ENCODE assay signal across 10 cellular contexts in genomic region chr3:156290917-156291268, GRCh38.
DNase-seq lines count a peak whose midpoint lies in the region; ATAC-seq and TF ChIP-seq lines count a peak whose summit lies in the region.
"Had no signal": no experiment of that assay in that cellular context is flagged by ENCODE, and none has a peak within 500 bp of the region (broad histone marks: within the 10 kb centered on the region; RNA-seq: fewer than 3 reads in every experiment).

No MANE protein-coding gene starts in this region.

- H3K36me3 ChIP-seq in H7 (replicated peaks; ENCODE audit: control insufficient read depth, insufficient read depth, low read length) (no peaks in the 10 kb centered on the region), iPS-15b (ENCODE audit: control insufficient read depth, insufficient read depth, low read length) (no peaks in the 10 kb centered on the region), spleen (no peaks in the 10 kb centered on the region), OCI-LY7 (ENCODE audit: insufficient read depth, low read length) (no peaks in the 10 kb centered on the region)

- peak; percentile 46 for ATAC-seq in WTC11
- ATAC-seq in GM21786 (IDR thresholded peaks at IDR 0.05; ENCODE audit: unreplicated experiment): no peak
- ATAC-seq: HCT116 had no signal

- TF ChIP-seq POLR2A in spleen (IDR thresholded peaks at IDR 0.05): no peak

- intact Hi-C loops in spleen (cut with DNase I; ENCODE audit: low total_unique reads): no loop called here
- intact Hi-C loops in OCI-LY7 (cut with micrococcal nuclease; ENCODE audit: unreplicated experiment): no loop called here

- BruUV-seq in OCI-LY7 (replicated peaks; lab: Mats Ljungman, UMichigan): no TSS peak

- no peak overlapping the region for H3K4me2 ChIP-seq in OCI-LY7 (ENCODE audit: low read length)

- peaks cover 35% of the 10 kb centered on the region for H3K27me3 ChIP-seq in H7 (ENCODE audit: control insufficient read depth, insufficient read depth, low read length)
- H3K27me3 ChIP-seq in iPS-15b (ENCODE audit: control insufficient read depth, insufficient read depth, low read length): peaks cover 58% of the 10 kb centered on the region
- H3K27me3 ChIP-seq in spleen (replicated peaks in 1 of 7): peaks cover 5 to 71% (median 33%) of the 10 kb centered on the region in 7 donors

- POLR2A ChIA-PET in WTC11 (lab: Charles Lee) (no interaction called here), OCI-LY7 (lab: Charles Lee) (no interaction called here)

- H3K79me2 ChIP-seq in OCI-LY7 (ENCODE audit: insufficient read depth, low read depth, low read length): no peaks in the 10 kb centered on the region

- no peak overlapping the region for H3K9ac ChIP-seq in iPS-15b (ENCODE audit: low read depth, low read length)

- H3K27ac ChIP-seq in spleen: no peak overlapping the region
- H3K27ac ChIP-seq in OCI-LY7 (ENCODE audit: low read depth, low read length, poor library complexity, severe bottlenecking): no peak overlapping the region

- H3K27ac Mint-ChIP-seq in WTC11: no peak overlapping the region
- H3K27ac Mint-ChIP-seq: T-helper 1 cell treated with Interleukin-12 subunit alpha and Interleukin-12 subunit beta and Interleukin-4 antibody, amounts not matched to agents 30 μg/mL and 1 μg/mL, for 36 hours had no signal

- H4K20me1 ChIP-seq in OCI-LY7 (ENCODE audit: insufficient read depth, low read length): no peaks in the 10 kb centered on the region

- CTCF ChIA-PET in WTC11 (lab: Charles Lee): interaction anchor here (0.8 to 1.8 kb wide), 7 partner anchors 14 to 139 kb away, joined by 3 to 9 read pairs (median 4); no protein-coding TSS in a partner anchor
- CTCF ChIA-PET in OCI-LY7 (lab: Charles Lee; ENCODE audit: unreplicated experiment): no interaction called here

- no peaks in the 10 kb centered on the region for H3K36me3 Mint-ChIP-seq in WTC11

- peaks cover 14% of the 10 kb centered on the region for H3K4me1 Mint-ChIP-seq in WTC11

- peaks cover 57% of the 10 kb centered on the region for H3K27me3 Mint-ChIP-seq in WTC11 (ENCODE audit: low read depth)

- H3K4me1 ChIP-seq in iPS-15b (ENCODE audit: control insufficient read depth, insufficient read depth, low read length): no peaks in the 10 kb centered on the region
- peaks cover 0 to 17% (median 12%) of the 10 kb centered on the region in 6 donors for H3K4me1 ChIP-seq in spleen
- H3K4me1 ChIP-seq in OCI-LY7 (ENCODE audit: insufficient read depth, low read length, poor library complexity, severe bottlenecking): no peaks in the 10 kb centered on the region

- no peaks in the 10 kb centered on the region for H3K9me3 Mint-ChIP-seq in WTC11
- H3K9me3 Mint-ChIP-seq: T-helper 1 cell treated with Interleukin-12 subunit alpha and Interleukin-12 subunit beta and Interleukin-4 antibody, amounts not matched to agents 30 μg/mL and 1 μg/mL, for 36 hours had no signal

- TF ChIP-seq CTCF in WTC11 (IDR thresholded peaks at IDR 0.05): no peak
- TF ChIP-seq CTCF in spleen (IDR thresholded peaks at IDR 0.05 in 8 of 11, conservative IDR thresholded peaks at IDR 0.05 in 3 of 11): no peak
- TF ChIP-seq CTCF in OCI-LY7 (conservative IDR thresholded peaks at IDR 0.05; ENCODE audit: low read length): no peak

- 7 to 15% (median 10%) methylated on average over 10 to 11 of the region's 11 CpGs for WGBS in spleen, 5 donors

- H3K4me3 Mint-ChIP-seq in WTC11: peak overlapping the region; percentile 69
- H3K4me3 Mint-ChIP-seq: T-helper 1 cell treated with Interleukin-12 subunit alpha and Interleukin-12 subunit beta and Interleukin-4 antibody, amounts not matched to agents 30 μg/mL and 1 μg/mL, for 36 hours had no signal

- H3K9me3 ChIP-seq in iPS-15b (ENCODE audit: control insufficient read depth, insufficient read depth, low read length) (no peaks in the 10 kb centered on the region), spleen (no peaks in the 10 kb centered on the region), OCI-LY7 (ENCODE audit: low read length) (no peaks in the 10 kb centered on the region)

- H2AFZ ChIP-seq in OCI-LY7 (ENCODE audit: low read length): no peak overlapping the region

- no peak for DNase-seq in H7
- no peak for DNase-seq in WTC11 (ENCODE audit: low spot score)
- no peak for DNase-seq in spleen
- no peak for DNase-seq in NCI-H526 (lab: John Stamatoyannopoulos, UW)
- DNase-seq in OCI-LY7 (ENCODE audit: low spot score): no peak
- DNase-seq in GF-D8 (lab: John Stamatoyannopoulos, UW): no peak

- peak overlapping the region; percentile 23; the same call in 1 of the 2 replicates for H3K4me3 ChIP-seq in H7 (ENCODE audit: insufficient read depth, low read depth, low read length)
- peak overlapping the region; percentile 50 for H3K4me3 ChIP-seq in iPS-15b (ENCODE audit: low read depth, low read length)
- peak overlapping the region in 5 of 8 donors; percentile 9 to 55 (median 27) for H3K4me3 ChIP-seq in spleen
- no peak overlapping the region for H3K4me3 ChIP-seq in OCI-LY7 (ENCODE audit: low read depth, low read length, poor library complexity, severe bottlenecking)

- no peaks in the 10 kb centered on the region for H3K9me2 ChIP-seq in OCI-LY7 (ENCODE audit: insufficient read depth, low read length)

TF ChIP-seq in WTC11, 78 proteins besides CTCF, POLR2A, EP300 and RAD21 (continues in another document):
- TF ChIP-seq NFATC4 (CRISPR knock-in tag; IDR thresholded peaks at IDR 0.05) (no peak), HMGA2 (CRISPR knock-in tag; IDR thresholded peaks at IDR 0.05) (no peak), ESRRA (CRISPR knock-in tag; IDR thresholded peaks at IDR 0.05; ENCODE audit: borderline replicate concordance) (no peak), MXD4 (CRISPR knock-in tag; IDR thresholded peaks at IDR 0.05; ENCODE audit: borderline replicate concordance) (no peak), GRHL2 (CRISPR knock-in tag; IDR thresholded peaks at IDR 0.05; ENCODE audit: insufficient replicate concordance, severe bottlenecking) (no peak), ETV6 (CRISPR knock-in tag; IDR thresholded peaks at IDR 0.05) (no peak), NR2C2 (CRISPR knock-in tag; IDR thresholded peaks at IDR 0.05) (no peak), RELA (CRISPR knock-in tag; IDR thresholded peaks at IDR 0.05; ENCODE audit: borderline replicate concordance) (no peak), TP53 (CRISPR knock-in tag; IDR thresholded peaks at IDR 0.05) (no peak), GABPB1 (CRISPR knock-in tag; IDR thresholded peaks at IDR 0.05) (no peak), SP1 (CRISPR knock-in tag; conservative IDR thresholded peaks at IDR 0.05) (no peak)
- TF ChIP-seq, protein P1, sequence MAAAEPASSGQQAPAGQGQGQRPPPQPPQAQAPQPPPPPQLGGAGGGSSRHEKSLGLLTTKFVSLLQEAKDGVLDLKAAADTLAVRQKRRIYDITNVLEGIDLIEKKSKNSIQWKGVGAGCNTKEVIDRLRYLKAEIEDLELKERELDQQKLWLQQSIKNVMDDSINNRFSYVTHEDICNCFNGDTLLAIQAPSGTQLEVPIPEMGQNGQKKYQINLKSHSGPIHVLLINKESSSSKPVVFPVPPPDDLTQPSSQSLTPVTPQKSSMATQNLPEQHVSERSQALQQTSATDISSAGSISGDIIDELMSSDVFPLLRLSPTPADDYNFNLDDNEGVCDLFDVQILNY (CRISPR knock-in tag; IDR thresholded peaks at IDR 0.05): no peak
- TF ChIP-seq, protein P2, sequence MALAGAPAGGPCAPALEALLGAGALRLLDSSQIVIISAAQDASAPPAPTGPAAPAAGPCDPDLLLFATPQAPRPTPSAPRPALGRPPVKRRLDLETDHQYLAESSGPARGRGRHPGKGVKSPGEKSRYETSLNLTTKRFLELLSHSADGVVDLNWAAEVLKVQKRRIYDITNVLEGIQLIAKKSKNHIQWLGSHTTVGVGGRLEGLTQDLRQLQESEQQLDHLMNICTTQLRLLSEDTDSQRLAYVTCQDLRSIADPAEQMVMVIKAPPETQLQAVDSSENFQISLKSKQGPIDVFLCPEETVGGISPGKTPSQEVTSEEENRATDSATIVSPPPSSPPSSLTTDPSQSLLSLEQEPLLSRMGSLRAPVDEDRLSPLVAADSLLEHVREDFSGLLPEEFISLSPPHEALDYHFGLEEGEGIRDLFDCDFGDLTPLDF (CRISPR knock-in tag; IDR thresholded peaks at IDR 0.05): no peak
- TF ChIP-seq, protein P3, sequence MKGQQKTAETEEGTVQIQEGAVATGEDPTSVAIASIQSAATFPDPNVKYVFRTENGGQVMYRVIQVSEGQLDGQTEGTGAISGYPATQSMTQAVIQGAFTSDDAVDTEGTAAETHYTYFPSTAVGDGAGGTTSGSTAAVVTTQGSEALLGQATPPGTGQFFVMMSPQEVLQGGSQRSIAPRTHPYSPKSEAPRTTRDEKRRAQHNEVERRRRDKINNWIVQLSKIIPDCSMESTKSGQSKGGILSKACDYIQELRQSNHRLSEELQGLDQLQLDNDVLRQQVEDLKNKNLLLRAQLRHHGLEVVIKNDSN (CRISPR knock-in tag; IDR thresholded peaks at IDR 0.05): no peak
- TF ChIP-seq, protein P4, sequence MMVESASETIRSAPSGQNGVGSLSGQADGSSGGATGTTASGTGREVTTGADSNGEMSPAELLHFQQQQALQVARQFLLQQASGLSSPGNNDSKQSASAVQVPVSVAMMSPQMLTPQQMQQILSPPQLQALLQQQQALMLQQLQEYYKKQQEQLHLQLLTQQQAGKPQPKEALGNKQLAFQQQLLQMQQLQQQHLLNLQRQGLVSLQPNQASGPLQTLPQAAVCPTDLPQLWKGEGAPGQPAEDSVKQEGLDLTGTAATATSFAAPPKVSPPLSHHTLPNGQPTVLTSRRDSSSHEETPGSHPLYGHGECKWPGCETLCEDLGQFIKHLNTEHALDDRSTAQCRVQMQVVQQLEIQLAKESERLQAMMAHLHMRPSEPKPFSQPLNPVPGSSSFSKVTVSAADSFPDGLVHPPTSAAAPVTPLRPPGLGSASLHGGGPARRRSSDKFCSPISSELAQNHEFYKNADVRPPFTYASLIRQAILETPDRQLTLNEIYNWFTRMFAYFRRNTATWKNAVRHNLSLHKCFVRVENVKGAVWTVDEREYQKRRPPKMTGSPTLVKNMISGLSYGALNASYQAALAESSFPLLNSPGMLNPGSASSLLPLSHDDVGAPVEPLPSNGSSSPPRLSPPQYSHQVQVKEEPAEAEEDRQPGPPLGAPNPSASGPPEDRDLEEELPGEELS (CRISPR knock-in tag; IDR thresholded peaks at IDR 0.05): no peak
